ENCODE assay signal across 9 cellular contexts in genomic region chr17:78883533-78884131, GRCh38. TPM values are rescaled to one million over a fixed set of nuclear protein-coding genes. Genes with fewer than 3 reads are reported as not detected.
DNase-seq lines count a peak whose midpoint lies in the region; TF ChIP-seq lines count a peak whose summit lies in the region.
"Had no signal": no experiment of that assay in that cellular context is flagged by ENCODE, and none has a peak within 500 bp of the region (broad histone marks: within the 10 kb centered on the region; RNA-seq: fewer than 3 reads in every experiment).

No MANE protein-coding gene starts in this region.

- no peaks in the 10 kb centered on the region for H3K36me3 ChIP-seq in ectodermal cell (ENCODE audit: control insufficient read depth, insufficient read depth, low read length)

- peak overlapping the region; percentile 94 for H3K27ac ChIP-seq in ectodermal cell (ENCODE audit: insufficient read depth, low read depth, low read length, poor library complexity, severe bottlenecking)
- H3K27ac ChIP-seq: C4-2B had no signal

- no peak for TF ChIP-seq CTCF in lower leg skin (IDR thresholded peaks at IDR 0.05)

- H3K27me3 ChIP-seq in ectodermal cell (ENCODE audit: control insufficient read depth, insufficient read depth, low read length, poor library complexity, severe bottlenecking) = no peaks in the 10 kb centered on the region

- intact Hi-C loops in lower leg skin (cut with DNase I; ENCODE audit: low total_unique reads) = no loop called here

- peaks cover 29% of the 10 kb centered on the region for H3K4me1 ChIP-seq in ectodermal cell (ENCODE audit: control insufficient read depth, insufficient read depth, low read length)

- no peak for TF ChIP-seq POLR2A in lower leg skin (IDR thresholded peaks at IDR 0.05)

- 13 to 14% methylated on average over 24 of the region's 24 CpGs for WGBS in ectodermal cell, 2 experiments
- 23 to 26% methylated on average over 24 of the region's 24 CpGs for WGBS in lower leg skin, 2 donors

- peak; percentile 20 for DNase-seq in NCI-H2029 (lab: John Stamatoyannopoulos, UW)
- no peak for DNase-seq in NCI-H2029 treated with DMSO at 0.1 percent for 48 hours (lab: John Stamatoyannopoulos, UW)
- peak; percentile 88 to 96 for DNase-seq in lower leg skin (ENCODE audit: low spot score in 2 of 2)
- peak; percentile 94 for DNase-seq in stromal cell of bone marrow (ENCODE audit: low read depth)
- no peak for DNase-seq in Kasumi-1 (lab: John Stamatoyannopoulos, UW)
- DNase-seq in activated CD8-positive, alpha-beta memory T cell treated with anti-CD3 and anti-CD28 coated beads, Interleukin-2, amount 50 U/mL, for 48 hours = no peak

- H3K4me3 ChIP-seq in ectodermal cell (ENCODE audit: insufficient read depth, low read depth, low read length) = peak overlapping the region; percentile 20
- H3K4me3 ChIP-seq in lower leg skin (ENCODE audit: low read depth, poor library complexity, severe bottlenecking) = no peak overlapping the region

- no peaks in the 10 kb centered on the region for H3K9me3 ChIP-seq in ectodermal cell (ENCODE audit: control insufficient read depth, low read length)

TF ChIP-seq in PFSK-1, 5 proteins besides CTCF, POLR2A, EP300 and RAD21:
- TF ChIP-seq POLR2AphosphoS5 (IDR thresholded peaks at IDR 0.05; ENCODE audit: low read depth, low read length) (no peak), REST (IDR thresholded peaks at IDR 0.05; ENCODE audit: insufficient read depth in 1 of 2, low read depth in 2 of 2, low read length in 2 of 2) (0 out of 4 replicates have a peak, but pooled peaks of 1 of the 2 experiments have one; percentile 34), FOXP2 (optimal IDR thresholded peaks at IDR 0.05; ENCODE audit: borderline replicate concordance, extremely low read depth, extremely low read length, insufficient read depth) (peak; percentile 55)

RNA-seq across cellular contexts. Expression of gene CEP295NL, which starts 19.4 kb away (rescaled TPM):
- polyA plus RNA-seq in PFSK-1 (2012; ENCODE audit: insufficient read length, low read depth) = 0.34 TPM
- polyA plus RNA-seq in ectodermal cell (2013, experiment 1 of 4) = not detected
- 0.78 TPM for polyA plus RNA-seq in ectodermal cell (2013, experiment 2 of 4)
- 0.16 TPM for polyA plus RNA-seq in ectodermal cell (2013, experiment 3 of 4)
- polyA plus RNA-seq in ectodermal cell (2013, experiment 4 of 4) = 0.32 TPM
- 1 to 10 TPM; 2.0 to 2.9 (median 2.6) TPM for total RNA-seq in lower leg skin

RNA-seq across cellular contexts. Expression of gene TIMP2, which starts 41.6 kb away (rescaled TPM):
- 236 TPM for polyA plus RNA-seq in PFSK-1 (2012; ENCODE audit: insufficient read length, low read depth)
- 63.1 TPM for polyA plus RNA-seq in ectodermal cell (2013, experiment 1 of 4)
- 66.5 TPM for polyA plus RNA-seq in ectodermal cell (2013, experiment 2 of 4)
- polyA plus RNA-seq in ectodermal cell (2013, experiment 3 of 4) = 46.1 TPM
- polyA plus RNA-seq in ectodermal cell (2013, experiment 4 of 4) = 50.0 TPM
- total RNA-seq in lower leg skin = 100 to 1,000 TPM in 2 of 4 donors, 10 to 100 TPM in 2; 69.7 to 203 (median 94.8) TPM

RNA-seq across cellular contexts. Expression of gene USP36, which starts 43.0 kb away (rescaled TPM):
- polyA plus RNA-seq in PFSK-1 (2012; ENCODE audit: insufficient read length, low read depth) = 132 TPM
- 40.6 TPM for polyA plus RNA-seq in ectodermal cell (2013, experiment 1 of 4)
- 47.3 TPM for polyA plus RNA-seq in ectodermal cell (2013, experiment 2 of 4)
- 30.7 TPM for polyA plus RNA-seq in ectodermal cell (2013, experiment 3 of 4)
- polyA plus RNA-seq in ectodermal cell (2013, experiment 4 of 4) = 37.5 TPM
- total RNA-seq in lower leg skin = 10 to 100 TPM; 36.7 to 63.6 (median 45.2) TPM

Comparison
In these comparisons a context has a peak if more than half of its experiments do, and no peak if none do; other contexts are left out.
1. DNase-seq: peak in NCI-H2029 (single experiment), lower leg skin (2 of 2) and stromal cell of bone marrow (single experiment); none in NCI-H2029 treated with DMSO at 0.1 percent for 48 hours (single experiment), Kasumi-1 (0 of 2) and activated CD8-positive, alpha-beta memory T cell treated with anti-CD3 and anti-CD28 coated beads, Interleukin-2, amount 50 U/mL, for 48 hours (single experiment).